ENCODE assay signal across 8 cellular contexts in the genomic region with DNA sequence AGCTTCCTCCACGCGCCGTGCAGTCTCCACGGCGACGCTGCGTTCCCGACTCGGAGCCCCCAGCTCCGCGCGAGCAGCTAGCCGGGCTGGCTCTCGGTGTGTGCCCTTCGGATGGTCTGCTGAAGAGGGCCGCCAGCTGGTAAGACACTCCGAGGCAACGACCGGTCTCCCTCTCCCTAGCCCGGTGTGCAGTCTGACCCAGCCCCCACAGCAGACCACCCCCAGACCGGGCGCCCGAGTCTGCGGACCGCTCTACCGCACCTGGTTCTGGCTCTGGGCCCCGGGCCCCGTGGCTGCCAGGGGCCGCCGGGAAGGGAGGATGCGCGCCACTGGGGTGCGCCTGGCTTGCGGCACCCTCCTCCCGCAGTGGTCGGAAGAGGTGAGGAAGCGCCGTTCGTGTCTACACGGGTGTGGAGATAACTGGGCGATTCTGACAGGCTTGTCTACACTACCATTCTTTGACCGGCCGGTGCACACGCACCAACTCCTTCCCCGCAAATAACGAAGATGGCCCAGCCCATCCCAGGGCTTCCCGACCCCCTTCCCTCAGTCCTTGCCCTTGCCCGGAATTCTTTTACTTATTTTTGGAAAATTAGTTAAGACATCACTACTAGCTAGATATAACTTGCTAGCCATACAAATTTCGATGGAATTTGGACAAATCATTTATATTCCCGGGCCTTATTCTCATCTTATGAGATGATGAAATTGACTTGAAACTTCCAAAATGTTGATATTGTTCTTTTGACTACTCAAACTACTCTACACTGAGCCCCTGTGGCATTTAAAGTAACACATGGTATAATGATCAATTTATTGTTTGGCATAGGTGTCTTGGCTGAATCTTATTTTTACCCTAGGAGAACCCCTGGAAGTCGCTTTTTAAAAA. TPM values are rescaled to one million over a fixed set of nuclear protein-coding genes. Genes with fewer than 3 reads are reported as not detected.
A peak's percentile ranks its signal among the peaks of the same experiment; 100 is the strongest.
DNase-seq lines count a peak whose midpoint lies in the region; ATAC-seq and TF ChIP-seq lines count a peak whose summit lies in the region.

No MANE protein-coding gene starts in this region.

- intact Hi-C loops in left lung (cut with DNase I) = no loop called here

- H3K36me3 ChIP-seq in RWPE2 (ENCODE audit: low read depth) = no peaks in the 10 kb centered on the region
- H3K36me3 ChIP-seq in left lung = no peaks in the 10 kb centered on the region

- no peaks in the 10 kb centered on the region for H3K4me1 ChIP-seq in RWPE2 (ENCODE audit: insufficient read depth, poor library complexity, severe bottlenecking)
- peaks cover 0 to 16% of the 10 kb centered on the region in 2 donors for H3K4me1 ChIP-seq in left lung

- H3K27ac ChIP-seq in RWPE2 (ENCODE audit: poor library complexity, severe bottlenecking) (peak overlapping the region; percentile 45), caudate nucleus (ENCODE audit: low read depth, low read length) (peak overlapping the region; percentile 62), left lung (peak overlapping the region; percentile 77)

- no peak for TF ChIP-seq CTCF in AG10803 (conservative IDR thresholded peaks at IDR 0.05; ENCODE audit: low read length)
- no peak for TF ChIP-seq CTCF in RWPE2 (IDR thresholded peaks at IDR 0.05; ENCODE audit: poor library complexity, severe bottlenecking)
- no peak for TF ChIP-seq CTCF in left lung (IDR thresholded peaks at IDR 0.05)

- ATAC-seq in GM18868 (IDR thresholded peaks at IDR 0.05; ENCODE audit: unreplicated experiment) (peak; percentile 30), HG03095 (IDR thresholded peaks at IDR 0.05; ENCODE audit: unreplicated experiment) (peak; percentile 22), RWPE2 (ENCODE audit: low read depth) (peak; percentile 65), left lung (peak; percentile 26)

- no peaks in the 10 kb centered on the region for H3K27me3 ChIP-seq in RWPE2 (ENCODE audit: insufficient read depth, poor library complexity, severe bottlenecking)
- H3K27me3 ChIP-seq in left lung = peaks cover 0 to 39% of the 10 kb centered on the region in 2 donors

- H3K4me3 ChIP-seq in AG10803 (ENCODE audit: low read length) (peak overlapping the region; percentile 63), RWPE2 (ENCODE audit: severe bottlenecking) (peak overlapping the region; percentile 54), left lung (peak overlapping the region; percentile 58 to 61)

- H3K9me3 ChIP-seq in RWPE2 (ENCODE audit: severe bottlenecking) = no peaks in the 10 kb centered on the region
- no peaks in the 10 kb centered on the region for H3K9me3 ChIP-seq in left lung

- DNase-seq in AG10803 (ENCODE audit: low read depth) (no peak), RWPE2 (ENCODE audit: low spot score) (peak; percentile 69), caudate nucleus (lab: John Stamatoyannopoulos, UW) (peak in 15 of 61 donors; percentile 24 to 79 (median 49)), left lung (no peak), NK-92 (lab: John Stamatoyannopoulos, UW; ENCODE audit: unreplicated experiment) (no peak)
- DNase-seq in stimulated activated CD8-positive, alpha-beta memory T cell treated with anti-CD3 and anti-CD28 coated beads, Interleukin-7, amount 100 ng/mL, for 48 hours (ENCODE audit: extremely low read depth in 1 of 2, low read depth in 1 of 2) = peak; percentile 4 to 5

RNA-seq across cellular contexts. Expression of gene ERICH2, which starts 1.1 kb away (rescaled TPM):
- 1 to 10 TPM; 3.3 to 6.2 TPM for total RNA-seq in left lung

RNA-seq across cellular contexts. Expression of gene GAD1, which starts 45.4 kb away (rescaled TPM):
- total RNA-seq in left lung = under 1 TPM in 1 of 2 donors, not detected in 1; 0.29 TPM

RNA-seq across cellular contexts. Expression of gene SP5, which starts 56.2 kb away (rescaled TPM):
- 1 to 10 TPM; 2.8 to 5.1 TPM for total RNA-seq in left lung

Comparison
In these comparisons a context has a peak if more than half of its experiments do, and no peak if none do; other contexts are left out.
1. DNase-seq: peak in RWPE2 (single experiment) and stimulated activated CD8-positive, alpha-beta memory T cell treated with anti-CD3 and anti-CD28 coated beads, Interleukin-7, amount 100 ng/mL, for 48 hours (2 of 2); none in AG10803 (single experiment), left lung (0 of 2) and NK-92 (single experiment).
2. Peak in every context shown above with its lines, with median percentiles within 50 percentile points of each other: H3K4me3 ChIP-seq, ATAC-seq and H3K27ac ChIP-seq.